8 cellular contexts compared by ENCODE assay signal in the genomic region with DNA sequence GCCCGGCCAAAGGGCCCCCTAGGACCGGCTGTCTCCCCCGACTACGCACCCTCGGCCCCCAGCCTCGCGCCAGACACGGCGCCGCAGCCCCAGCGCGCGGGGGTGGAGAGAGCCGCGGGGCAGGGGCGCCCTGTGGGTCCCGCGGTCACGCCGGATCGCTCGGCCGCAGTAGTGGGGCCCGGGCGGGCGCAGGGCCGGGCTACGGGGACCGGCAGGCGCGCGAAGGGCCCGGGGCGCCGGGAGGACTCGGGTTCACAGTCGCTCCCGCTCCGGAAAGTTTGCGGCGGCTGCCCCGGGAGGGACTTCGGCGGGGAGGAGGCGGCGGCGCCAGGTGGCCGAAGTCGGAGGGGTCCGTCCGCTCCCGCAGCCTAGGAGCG. TPM values are rescaled to one million over a fixed set of nuclear protein-coding genes. Genes with fewer than 3 reads are reported as not detected.
DNase-seq lines count a peak whose midpoint lies in the region; ATAC-seq and TF ChIP-seq lines count a peak whose summit lies in the region.

No MANE protein-coding gene starts in this region.

- intact Hi-C loops in sciatic nerve (cut with DNase I), result no loop called here

- peaks cover 4% of the 10 kb centered on the region for H3K9me3 Mint-ChIP-seq in activated T-helper 17 cell treated with anti-CD3 and anti-CD28 coated beads, Interleukin-2, amount 50 U/mL, for 72 hours

- H3K36me3 ChIP-seq in H7 (replicated peaks; ENCODE audit: control insufficient read depth, insufficient read depth, low read length), result no peaks in the 10 kb centered on the region
- H3K36me3 ChIP-seq in right atrium auricular region, result no peaks in the 10 kb centered on the region

- H3K27me3 ChIP-seq in H7 (ENCODE audit: control insufficient read depth, insufficient read depth, low read length) (peaks cover 44% of the 10 kb centered on the region), right atrium auricular region (no peaks in the 10 kb centered on the region)

- TF ChIP-seq CTCF in right atrium auricular region (IDR thresholded peaks at IDR 0.05), result no peak

- DNase-seq in H7 (peak; percentile 89), right atrium auricular region (ENCODE audit: low spot score) (no peak), sciatic nerve (ENCODE audit: low spot score) (no peak), mesenteric fat pad (ENCODE audit: low spot score) (no peak)

- H3K4me1 ChIP-seq in right atrium auricular region, result peaks cover 0 to 15% of the 10 kb centered on the region in 2 donors

- H3K4me1 Mint-ChIP-seq in activated T-helper 17 cell treated with anti-CD3 and anti-CD28 coated beads, Interleukin-2, amount 50 U/mL, for 72 hours, result peaks cover 10% of the 10 kb centered on the region

- H3K4me3 ChIP-seq in H7 (ENCODE audit: insufficient read depth, low read depth, low read length) (peak overlapping the region; percentile 68), right atrium auricular region (peak overlapping the region; percentile 74 to 84)

- peak overlapping the region; percentile 80 for H3K4me3 Mint-ChIP-seq in activated T-helper 17 cell treated with anti-CD3 and anti-CD28 coated beads, Interleukin-2, amount 50 U/mL, for 72 hours

- H3K27ac Mint-ChIP-seq in activated T-helper 17 cell treated with anti-CD3 and anti-CD28 coated beads, Interleukin-2, amount 50 U/mL, for 72 hours, result no peak overlapping the region

- peak overlapping the region; percentile 78 to 89 for H3K27ac ChIP-seq in right atrium auricular region

- H3K9me3 ChIP-seq in right atrium auricular region, result no peaks in the 10 kb centered on the region

- no peaks in the 10 kb centered on the region for H3K36me3 Mint-ChIP-seq in activated T-helper 17 cell treated with anti-CD3 and anti-CD28 coated beads, Interleukin-2, amount 50 U/mL, for 72 hours (ENCODE audit: low read depth)

- H3K27me3 Mint-ChIP-seq in activated T-helper 17 cell treated with anti-CD3 and anti-CD28 coated beads, Interleukin-2, amount 50 U/mL, for 72 hours, result peaks cover 34% of the 10 kb centered on the region

- ATAC-seq in activated T-helper 17 cell treated with anti-CD3 and anti-CD28 coated beads, Interleukin-2, amount 50 U/mL, for 72 hours (replicated peaks), result peak; percentile 40
- ATAC-seq in sciatic nerve, result peak; percentile 12
- ATAC-seq in GM19035 (IDR thresholded peaks at IDR 0.05; ENCODE audit: unreplicated experiment), result no peak
- ATAC-seq in HG03457 (IDR thresholded peaks at IDR 0.05; ENCODE audit: unreplicated experiment), result no peak
- no peak for ATAC-seq in HG03159 (IDR thresholded peaks at IDR 0.05; ENCODE audit: unreplicated experiment)

RNA-seq across cellular contexts. Expression of gene ZNF669, which starts 7.1 kb away (rescaled TPM):
- total RNA-seq in H7 (2014; rRNA removed; shearing (Covaris generic)), result 19.8 and 29.9 TPM in 2 replicates
- 1 to 10 TPM; 5.7 to 7.1 TPM for total RNA-seq in activated T-helper 17 cell treated with anti-CD3 and anti-CD28 coated beads, Interleukin-2, amount 50 U/mL, for 72 hours
- total RNA-seq in right atrium auricular region (1 to 10 TPM; 3.2 to 3.6 TPM), sciatic nerve (6.7 TPM), mesenteric fat pad (7.7 TPM)

RNA-seq across cellular contexts. Expression of gene ZNF670, which starts 32.6 kb away (rescaled TPM):
- total RNA-seq in H7 (2014; rRNA removed; shearing (Covaris generic)), result 16.4 and 28.7 TPM in 2 replicates
- 1 to 10 TPM; 2.7 to 3.3 TPM for total RNA-seq in activated T-helper 17 cell treated with anti-CD3 and anti-CD28 coated beads, Interleukin-2, amount 50 U/mL, for 72 hours
- total RNA-seq in right atrium auricular region, result 1 to 10 TPM in 1 of 2 donors, under 1 TPM in 1; 0.93 to 1.8 TPM
- total RNA-seq in sciatic nerve, result 3.2 TPM
- 2.8 TPM for total RNA-seq in mesenteric fat pad

Comparison
In these comparisons a context has a peak if more than half of its experiments do, and no peak if none do; other contexts are left out.
1. ATAC-seq: peak in activated T-helper 17 cell treated with anti-CD3 and anti-CD28 coated beads, Interleukin-2, amount 50 U/mL, for 72 hours (single experiment) and sciatic nerve (single experiment); none in GM19035 (single experiment), HG03457 (single experiment) and HG03159 (single experiment).